ENCODE assay signal across 1 cellular context in the genomic region with DNA sequence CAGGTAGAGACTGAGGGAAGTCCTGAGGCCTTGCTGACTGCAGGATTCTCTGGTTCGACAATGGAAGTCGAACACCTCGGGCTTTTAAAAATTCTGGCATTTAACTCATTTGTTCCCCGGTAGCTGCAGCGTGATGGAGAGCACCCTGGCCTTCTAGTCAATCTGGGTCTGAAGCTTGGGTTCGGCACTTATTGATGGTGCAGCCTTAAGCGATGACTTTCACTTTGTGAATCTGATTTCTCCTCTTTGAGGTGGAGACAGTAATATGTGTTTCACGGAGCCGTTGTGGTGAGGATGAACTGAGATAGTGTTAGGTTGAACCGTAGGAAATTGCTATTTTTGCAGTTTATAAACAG.
TF ChIP-seq lines count a peak whose summit lies in the region.

No MANE protein-coding gene starts in this region.

TF ChIP-seq in WTC11, 78 proteins besides CTCF, POLR2A, EP300 and RAD21 (continued from another document):
- TF ChIP-seq, protein P1, sequence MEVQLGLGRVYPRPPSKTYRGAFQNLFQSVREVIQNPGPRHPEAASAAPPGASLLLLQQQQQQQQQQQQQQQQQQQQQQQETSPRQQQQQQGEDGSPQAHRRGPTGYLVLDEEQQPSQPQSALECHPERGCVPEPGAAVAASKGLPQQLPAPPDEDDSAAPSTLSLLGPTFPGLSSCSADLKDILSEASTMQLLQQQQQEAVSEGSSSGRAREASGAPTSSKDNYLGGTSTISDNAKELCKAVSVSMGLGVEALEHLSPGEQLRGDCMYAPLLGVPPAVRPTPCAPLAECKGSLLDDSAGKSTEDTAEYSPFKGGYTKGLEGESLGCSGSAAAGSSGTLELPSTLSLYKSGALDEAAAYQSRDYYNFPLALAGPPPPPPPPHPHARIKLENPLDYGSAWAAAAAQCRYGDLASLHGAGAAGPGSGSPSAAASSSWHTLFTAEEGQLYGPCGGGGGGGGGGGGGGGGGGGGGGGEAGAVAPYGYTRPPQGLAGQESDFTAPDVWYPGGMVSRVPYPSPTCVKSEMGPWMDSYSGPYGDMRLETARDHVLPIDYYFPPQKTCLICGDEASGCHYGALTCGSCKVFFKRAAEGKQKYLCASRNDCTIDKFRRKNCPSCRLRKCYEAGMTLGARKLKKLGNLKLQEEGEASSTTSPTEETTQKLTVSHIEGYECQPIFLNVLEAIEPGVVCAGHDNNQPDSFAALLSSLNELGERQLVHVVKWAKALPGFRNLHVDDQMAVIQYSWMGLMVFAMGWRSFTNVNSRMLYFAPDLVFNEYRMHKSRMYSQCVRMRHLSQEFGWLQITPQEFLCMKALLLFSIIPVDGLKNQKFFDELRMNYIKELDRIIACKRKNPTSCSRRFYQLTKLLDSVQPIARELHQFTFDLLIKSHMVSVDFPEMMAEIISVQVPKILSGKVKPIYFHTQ (CRISPR knock-in tag; IDR thresholded peaks at IDR 0.05), result no peak
- TF ChIP-seq ZBTB21 (CRISPR knock-in tag; IDR thresholded peaks at IDR 0.05; ENCODE audit: borderline replicate concordance), result no peak
